9 cellular contexts compared by ENCODE assay signal in genomic region chr10:77643795-77644468, GRCh38. TPM values are rescaled to one million over a fixed set of nuclear protein-coding genes. Genes with fewer than 3 reads are reported as not detected.
DNase-seq lines count a peak whose midpoint lies in the region; ATAC-seq and TF ChIP-seq lines count a peak whose summit lies in the region.
"Had no signal": no experiment of that assay in that cellular context is flagged by ENCODE, and none has a peak within 500 bp of the region (broad histone marks: within the 10 kb centered on the region; RNA-seq: fewer than 3 reads in every experiment).

No MANE protein-coding gene starts in this region.

- no peak for TF ChIP-seq POLR2A in GM18505 (IDR thresholded peaks at IDR 0.05; ENCODE audit: borderline replicate concordance, extremely low read depth, insufficient read depth, insufficient read length)

- H3K27me3 Mint-ChIP-seq in Calu3 (ENCODE audit: unreplicated experiment): peaks cover 27% of the 10 kb centered on the region
- peaks cover 33 to 35% (median 34%) of the 10 kb centered on the region in 3 donors for H3K27me3 Mint-ChIP-seq in naive B cell

- POLR2A ChIA-PET in Panc1 (lab: Charles Lee): no interaction called here

- no peaks in the 10 kb centered on the region for H3K27me3 ChIP-seq in Panc1 (ENCODE audit: control insufficient read depth, insufficient read depth, low read length)
- H3K27me3 ChIP-seq: ovary had no signal

- peak; percentile 51 for ATAC-seq in GM19463 (IDR thresholded peaks at IDR 0.05; ENCODE audit: unreplicated experiment)
- ATAC-seq in Panc1: peak; percentile 82
- no peak for ATAC-seq in naive B cell (ENCODE audit: low read depth in 2 of 2)
- no peak for ATAC-seq in GM18505 (IDR thresholded peaks at IDR 0.05; ENCODE audit: unreplicated experiment)

- CTCF ChIA-PET in Calu3 (lab: Charles Lee) (interaction anchor here (0.6 to 2.7 kb wide), 7 partner anchors 68 to 480 kb away, joined by 3 to 16 read pairs (median 4); no protein-coding TSS in a partner anchor), Panc1 (lab: Charles Lee) (interaction anchor here (0.6 to 2.8 kb wide), 6 partner anchors 68 to 478 kb away, joined by 3 to 10 read pairs (median 5); no protein-coding TSS in a partner anchor)

- H3K9me3 ChIP-seq in Panc1 (ENCODE audit: control insufficient read depth, insufficient read depth, low read depth, low read length): no peaks in the 10 kb centered on the region
- H3K9me3 ChIP-seq: ovary had no signal

- H3K4me3 Mint-ChIP-seq in Calu3 (ENCODE audit: low read depth, unreplicated experiment): no peak overlapping the region
- H3K4me3 Mint-ChIP-seq in naive B cell: no peak overlapping the region

- peaks cover 9% of the 10 kb centered on the region for H3K4me1 ChIP-seq in Panc1 (ENCODE audit: control insufficient read depth, insufficient read depth, low read length)

- H3K27ac ChIP-seq in Panc1 (ENCODE audit: low read length): no peak overlapping the region
- H3K27ac ChIP-seq: ovary had no signal

- no peak overlapping the region for H3K27ac Mint-ChIP-seq in Calu3 (ENCODE audit: unreplicated experiment)
- H3K27ac Mint-ChIP-seq in naive B cell: no peak overlapping the region

- H3K4me1 Mint-ChIP-seq in Calu3 (ENCODE audit: low read depth, unreplicated experiment): peaks cover 13% of the 10 kb centered on the region
- H3K4me1 Mint-ChIP-seq in naive B cell: peaks cover under 1 to 9% (median 4%) of the 10 kb centered on the region in 3 donors

- TF ChIP-seq CTCF in Calu3 (IDR thresholded peaks at IDR 0.05; ENCODE audit: unreplicated experiment) (peak; percentile 67), Panc1 (IDR thresholded peaks at IDR 0.05) (peak; percentile 86)

- no peak overlapping the region for H3K4me3 ChIP-seq in Panc1 (ENCODE audit: low read depth in 2 of 2, low read length in 2 of 2)
- H3K4me3 ChIP-seq: ovary had no signal

- DNase-seq in Calu3 (peak; percentile 57), Panc1 (ENCODE audit: low read depth, low spot score) (no peak), dermis blood vessel endothelial cell (peak; percentile 81), naive B cell (peak; percentile 27), NCI-H1092 treated with DMSO at 0.1 percent for 48 hours (lab: John Stamatoyannopoulos, UW) (no peak), NCI-H774 (lab: John Stamatoyannopoulos, UW) (no peak)

- H3K36me3 Mint-ChIP-seq in Calu3 (ENCODE audit: insufficient read depth, unreplicated experiment) (no peaks in the 10 kb centered on the region), naive B cell (no peaks in the 10 kb centered on the region)

- intact Hi-C loops in Calu3 (cut with micrococcal nuclease; ENCODE audit: unreplicated experiment): loop anchor here (1.0 to 5.0 kb wide), 7 partner anchors 68 to 479 kb away; no protein-coding TSS in a partner anchor
- intact Hi-C loops in Panc1 (cut with micrococcal nuclease; ENCODE audit: unreplicated experiment): loop anchor here (2.0 to 5.0 kb wide), 6 partner anchors 113 to 479 kb away; no protein-coding TSS in a partner anchor

- in situ Hi-C loops in Panc1 (cut with HindIII; ENCODE audit: low pct_unique_long_range_greater_than_20kb, low sequenced_read_pairs): no loop called here

- H3K36me3 ChIP-seq in Panc1 (ENCODE audit: control insufficient read depth, insufficient read depth, low read length): no peaks in the 10 kb centered on the region
- H3K36me3 ChIP-seq: ovary had no signal

- BruUV-seq in Calu3 (replicated peaks; lab: Mats Ljungman, UMichigan) (no TSS peak), Panc1 (replicated peaks; lab: Mats Ljungman, UMichigan) (no TSS peak)

- H3K9me3 Mint-ChIP-seq in Calu3 (ENCODE audit: low read depth, unreplicated experiment): no peaks in the 10 kb centered on the region
- H3K9me3 Mint-ChIP-seq in naive B cell: no peaks in the 10 kb centered on the region

RNA-seq across cellular contexts. Expression of gene KCNMA1, which starts 6.3 kb away (rescaled TPM):
- total RNA-seq in Calu3 (2022) (0.45 and 0.59 TPM in 2 replicates), Panc1 (2021; ENCODE audit: unreplicated experiment) (91.9 TPM), dermis blood vessel endothelial cell (under 0.01 and 0.05 TPM in 2 replicates)
- polyA plus RNA-seq in Panc1 (2012; ENCODE audit: insufficient read length): 75.5 TPM
- polyA plus RNA-seq in naive B cell (ENCODE audit: low read depth in 6 of 6): not detected

Comparison
In these comparisons a context has a peak if more than half of its experiments do, and no peak if none do; other contexts are left out.
1. DNase-seq: peak in Calu3 (single experiment), dermis blood vessel endothelial cell (single experiment) and naive B cell (single experiment); none in Panc1 (single experiment), NCI-H1092 treated with DMSO at 0.1 percent for 48 hours (single experiment) and NCI-H774 (single experiment).
2. ATAC-seq: peak in GM19463 (single experiment) and Panc1 (single experiment); none in naive B cell (0 of 2) and GM18505 (single experiment).
3. RNA of gene KCNMA1, which starts 6.3 kb away (total RNA-seq): 91.9 TPM in Panc1 (single experiment); 0.45 to 0.59 TPM in Calu3 and under 0.01 to 0.05 TPM in dermis blood vessel endothelial cell; every median in the first group is over 10 times any median in the second.